21 cellular contexts compared by ENCODE assay signal in genomic region chr19:10681658-10682057, GRCh38. TPM values are rescaled to one million over a fixed set of nuclear protein-coding genes. Genes with fewer than 3 reads are reported as not detected.
DNase-seq lines count a peak whose midpoint lies in the region; ATAC-seq and TF ChIP-seq lines count a peak whose summit lies in the region.
"Had no signal": no experiment of that assay in that cellular context is flagged by ENCODE, and none has a peak within 500 bp of the region (broad histone marks: within the 10 kb centered on the region; RNA-seq: fewer than 3 reads in every experiment).

No MANE protein-coding gene starts in this region.

- no peak for ATAC-seq in activated T-cell treated with anti-CD3 and anti-CD28 coated beads, Interleukin-2, amount 50 U/mL, for 72 hours (replicated peaks in 1 of 2)
- ATAC-seq in T-helper 17 cell (no peak), HG03442 (IDR thresholded peaks at IDR 0.05; ENCODE audit: unreplicated experiment) (no peak)
- ATAC-seq: foreskin keratinocyte; left lobe of liver; stimulated activated memory B cell treated with anti-CD40 and anti-IgM and Interleukin-4, amounts not matched to agents 10 μg/mL and 1 μg/mL and 100 μg/mL, for 72 hours had no signal

- H3K36me3 Mint-ChIP-seq in activated T-cell treated with anti-CD3 and anti-CD28 coated beads, Interleukin-2, amount 50 U/mL, for 24 hours (ENCODE audit: low read depth): peaks cover 98% of the 10 kb centered on the region
- H3K36me3 Mint-ChIP-seq in activated T-cell treated with anti-CD3 and anti-CD28 coated beads, Interleukin-2, amount 50 U/mL, for 72 hours (ENCODE audit: insufficient read depth in 2 of 2): peaks cover 13 to 26% of the 10 kb centered on the region in 2 donors
- H3K36me3 Mint-ChIP-seq in T-helper 17 cell (ENCODE audit: low read depth): peaks cover 3% of the 10 kb centered on the region

- no peaks in the 10 kb centered on the region for H3K27me3 Mint-ChIP-seq in activated T-cell treated with anti-CD3 and anti-CD28 coated beads, Interleukin-2, amount 50 U/mL, for 24 hours
- no peaks in the 10 kb centered on the region for H3K27me3 Mint-ChIP-seq in activated T-cell treated with anti-CD3 and anti-CD28 coated beads, Interleukin-2, amount 50 U/mL, for 72 hours (ENCODE audit: low read depth)
- no peaks in the 10 kb centered on the region for H3K27me3 Mint-ChIP-seq in T-helper 17 cell
- H3K27me3 Mint-ChIP-seq: activated B cell treated with CpG ODN at 0.5 μM for 24 hours; naive B cell; stimulated activated memory B cell treated with anti-CD40 and anti-IgM and Interleukin-4, amounts not matched to agents 10 μg/mL and 1 μg/mL and 100 μg/mL, for 72 hours had no signal

- CTCF ChIA-PET in OCI-LY7 (lab: Charles Lee; ENCODE audit: unreplicated experiment): no interaction called here

- TF ChIP-seq CTCF in OCI-LY7 (conservative IDR thresholded peaks at IDR 0.05; ENCODE audit: low read length): no peak

- peaks cover 10% of the 10 kb centered on the region; the same call in 1 of the 2 replicates for H4K20me1 ChIP-seq in OCI-LY7 (ENCODE audit: insufficient read depth, low read length)

- no peak overlapping the region for H3K4me2 ChIP-seq in OCI-LY7 (ENCODE audit: low read length)
- H3K4me2 ChIP-seq: smooth muscle cell had no signal

- no peaks in the 10 kb centered on the region for H3K4me1 ChIP-seq in OCI-LY7 (ENCODE audit: insufficient read depth, low read length, poor library complexity, severe bottlenecking)
- H3K4me1 ChIP-seq: breast epithelium, foreskin keratinocyte had no signal

- BruUV-seq in OCI-LY7 (replicated peaks; lab: Mats Ljungman, UMichigan): no TSS peak

- H3K27ac ChIP-seq in OCI-LY7 (ENCODE audit: low read depth, low read length, poor library complexity, severe bottlenecking): no peak overlapping the region
- H3K27ac ChIP-seq: breast epithelium, foreskin keratinocyte had no signal

- H3K9me3 ChIP-seq in T-helper 17 cell (ENCODE audit: control insufficient read depth, low read length, poor library complexity, severe bottlenecking) (no peaks in the 10 kb centered on the region), OCI-LY7 (ENCODE audit: low read length) (no peaks in the 10 kb centered on the region)
- H3K9me3 ChIP-seq: breast epithelium, MG63 had no signal

- H3K4me3 Mint-ChIP-seq in activated T-cell treated with anti-CD3 and anti-CD28 coated beads, Interleukin-2, amount 50 U/mL, for 24 hours: no peak overlapping the region
- no peak overlapping the region for H3K4me3 Mint-ChIP-seq in activated T-cell treated with anti-CD3 and anti-CD28 coated beads, Interleukin-2, amount 50 U/mL, for 72 hours
- peak overlapping the region; percentile 3 for H3K4me3 Mint-ChIP-seq in T-helper 17 cell
- H3K4me3 Mint-ChIP-seq: activated B cell treated with CpG ODN at 0.5 μM for 24 hours; stimulated activated memory B cell treated with anti-CD40 and anti-IgM and Interleukin-4, amounts not matched to agents 10 μg/mL and 1 μg/mL and 100 μg/mL, for 72 hours had no signal

- intact Hi-C loops in OCI-LY7 (cut with micrococcal nuclease; ENCODE audit: unreplicated experiment): no loop called here

- no peaks in the 10 kb centered on the region for H3K9me3 Mint-ChIP-seq in activated T-cell treated with anti-CD3 and anti-CD28 coated beads, Interleukin-2, amount 50 U/mL, for 24 hours
- H3K9me3 Mint-ChIP-seq in activated T-cell treated with anti-CD3 and anti-CD28 coated beads, Interleukin-2, amount 50 U/mL, for 72 hours: no peaks in the 10 kb centered on the region
- H3K9me3 Mint-ChIP-seq: activated B cell treated with CpG ODN at 0.5 μM for 24 hours; naive B cell; stimulated activated memory B cell treated with anti-CD40 and anti-IgM and Interleukin-4, amounts not matched to agents 10 μg/mL and 1 μg/mL and 100 μg/mL, for 72 hours had no signal

- DNase-seq in activated T-cell treated with anti-CD3 and anti-CD28 coated beads, Interleukin-2, amount 50 U/mL, for 24 hours: no peak
- no peak for DNase-seq in activated T-cell treated with anti-CD3 and anti-CD28 coated beads, Interleukin-2, amount 50 U/mL, for 72 hours
- DNase-seq in T-helper 17 cell (no peak), iPS-NIHi7 (ENCODE audit: extremely low spot score) (peak; percentile 5), OCI-LY7 (ENCODE audit: low spot score) (no peak)
- DNase-seq: 8988T; activated B cell treated with CpG ODN at 0.5 μM for 24 hours; activated gamma-delta T cell; effector CD4-positive, alpha-beta T cell; foreskin keratinocyte; KBM-7; MG63; naive B cell; NCI-H1417 treated with DMSO at 0.1 percent for 48 hours; occipital lobe; T-helper 9 cell had no signal

- H3K36me3 ChIP-seq in OCI-LY7 (ENCODE audit: insufficient read depth, low read length): peaks cover 99% of the 10 kb centered on the region

- no peaks in the 10 kb centered on the region for H3K9me2 ChIP-seq in OCI-LY7 (ENCODE audit: insufficient read depth, low read length)

- H3K4me3 ChIP-seq in OCI-LY7 (ENCODE audit: low read depth, low read length, poor library complexity, severe bottlenecking): no peak overlapping the region
- H3K4me3 ChIP-seq: breast epithelium, MG63, smooth muscle cell had no signal

- POLR2A ChIA-PET in OCI-LY7 (lab: Charles Lee): no interaction called here

- H3K4me1 Mint-ChIP-seq in activated T-cell treated with anti-CD3 and anti-CD28 coated beads, Interleukin-2, amount 50 U/mL, for 24 hours (ENCODE audit: low read depth): no peaks in the 10 kb centered on the region
- no peaks in the 10 kb centered on the region for H3K4me1 Mint-ChIP-seq in activated T-cell treated with anti-CD3 and anti-CD28 coated beads, Interleukin-2, amount 50 U/mL, for 72 hours (ENCODE audit: low read depth)
- H3K4me1 Mint-ChIP-seq in T-helper 17 cell: no peaks in the 10 kb centered on the region
- H3K4me1 Mint-ChIP-seq: activated B cell treated with CpG ODN at 0.5 μM for 24 hours; naive B cell; stimulated activated memory B cell treated with anti-CD40 and anti-IgM and Interleukin-4, amounts not matched to agents 10 μg/mL and 1 μg/mL and 100 μg/mL, for 72 hours had no signal

- no peak overlapping the region for H2AFZ ChIP-seq in OCI-LY7 (ENCODE audit: low read length)

- H3K79me2 ChIP-seq in OCI-LY7 (ENCODE audit: insufficient read depth, low read depth, low read length): peaks cover 21% of the 10 kb centered on the region; the same call in 1 of the 2 replicates

- peak overlapping the region; percentile 60 for H3K27ac Mint-ChIP-seq in activated T-cell treated with anti-CD3 and anti-CD28 coated beads, Interleukin-2, amount 50 U/mL, for 24 hours
- H3K27ac Mint-ChIP-seq in activated T-cell treated with anti-CD3 and anti-CD28 coated beads, Interleukin-2, amount 50 U/mL, for 72 hours: no peak overlapping the region
- peak overlapping the region; percentile 80 for H3K27ac Mint-ChIP-seq in T-helper 17 cell
- H3K27ac Mint-ChIP-seq: activated B cell treated with CpG ODN at 0.5 μM for 24 hours; stimulated activated memory B cell treated with anti-CD40 and anti-IgM and Interleukin-4, amounts not matched to agents 10 μg/mL and 1 μg/mL and 100 μg/mL, for 72 hours had no signal

RNA-seq across cellular contexts. Expression of gene QTRT1, which starts 19.6 kb away (rescaled TPM):
- 10 to 100 TPM; 48.9 to 49.5 TPM for total RNA-seq in activated T-cell treated with anti-CD3 and anti-CD28 coated beads, Interleukin-2, amount 50 U/mL, for 72 hours
- 10 to 100 TPM; 49.4 to 56.9 TPM for total RNA-seq in T-helper 17 cell
- 30.8 and 39.8 TPM in 2 replicates for total RNA-seq in OCI-LY7 (2014; rRNA removed; shearing (Covaris generic))
- 42.5 and 59.7 TPM in 2 replicates for total RNA-seq in OCI-LY7 (2022)

RNA-seq across cellular contexts. Expression of gene ILF3, which starts 27.5 kb away (rescaled TPM):
- total RNA-seq in activated T-cell treated with anti-CD3 and anti-CD28 coated beads, Interleukin-2, amount 50 U/mL, for 72 hours: 100 to 1,000 TPM; 297 to 311 TPM
- 100 to 1,000 TPM; 428 to 456 TPM for total RNA-seq in T-helper 17 cell
- 308 and 347 TPM in 2 replicates for total RNA-seq in OCI-LY7 (2014; rRNA removed; shearing (Covaris generic))
- 553 and 569 TPM in 2 replicates for total RNA-seq in OCI-LY7 (2022)

RNA-seq across cellular contexts. Expression of gene DNM2, which starts 36.2 kb away (rescaled TPM):
- 100 to 1,000 TPM; 241 to 266 TPM for total RNA-seq in activated T-cell treated with anti-CD3 and anti-CD28 coated beads, Interleukin-2, amount 50 U/mL, for 72 hours
- total RNA-seq in T-helper 17 cell (100 to 1,000 TPM; 267 to 273 TPM), OCI-LY7 (2022) (165 and 180 TPM in 2 replicates)
- total RNA-seq in OCI-LY7 (2014; rRNA removed; shearing (Covaris generic)): 108 and 139 TPM in 2 replicates

RNA-seq across cellular contexts. Expression of gene SLC44A2, which starts 56.3 kb away (rescaled TPM):
- 100 to 1,000 TPM; 131 to 148 TPM for total RNA-seq in activated T-cell treated with anti-CD3 and anti-CD28 coated beads, Interleukin-2, amount 50 U/mL, for 72 hours
- 100 to 1,000 TPM; 186 to 200 TPM for total RNA-seq in T-helper 17 cell
- 104 and 115 TPM in 2 replicates for total RNA-seq in OCI-LY7 (2014; rRNA removed; shearing (Covaris generic))
- 197 and 248 TPM in 2 replicates for total RNA-seq in OCI-LY7 (2022)
